ENCODE assay signal across 20 cellular contexts in the genomic region with DNA sequence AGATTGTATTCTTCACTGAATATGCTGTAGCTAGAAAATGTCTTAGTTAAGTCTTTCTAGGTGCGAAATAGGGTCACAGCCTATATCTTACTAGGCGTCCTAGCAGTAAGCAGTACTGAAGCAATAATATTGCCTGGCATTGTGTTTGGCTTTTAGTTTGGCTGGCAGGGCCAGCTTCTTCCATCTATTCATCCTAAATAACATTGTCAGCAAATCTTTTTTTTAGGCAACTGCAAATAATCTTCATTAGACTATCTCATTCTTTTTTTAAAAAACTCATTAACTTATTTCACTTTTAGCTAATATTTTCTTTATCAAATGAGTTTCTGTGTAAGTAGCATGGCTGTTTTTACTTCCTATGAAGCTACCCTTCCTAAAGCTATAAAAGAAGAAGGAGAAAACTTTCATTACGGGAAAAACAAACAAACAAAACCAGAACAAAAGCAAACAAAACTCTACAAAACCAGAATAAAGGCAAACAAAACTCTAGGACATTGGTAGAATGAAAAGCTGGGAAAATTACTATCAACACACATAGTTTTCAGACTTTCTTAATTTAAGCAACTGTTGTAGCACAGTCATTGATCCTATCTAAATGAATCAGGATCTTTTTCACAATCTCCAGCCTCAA.
A peak's percentile ranks its signal among the peaks of the same experiment; 100 is the strongest.
DNase-seq lines count a peak whose midpoint lies in the region; ATAC-seq and TF ChIP-seq lines count a peak whose summit lies in the region.
"Had no signal": no experiment of that assay in that cellular context is flagged by ENCODE, and none has a peak within 500 bp of the region (broad histone marks: within the 10 kb centered on the region; RNA-seq: fewer than 3 reads in every experiment).

No MANE protein-coding gene starts in this region.

- TF ChIP-seq CTCF in 22Rv1 (IDR thresholded peaks at IDR 0.05) = no peak
- no peak for TF ChIP-seq CTCF in PC-3 (conservative IDR thresholded peaks at IDR 0.05; ENCODE audit: low read depth, low read length)
- TF ChIP-seq CTCF in prostate gland (IDR thresholded peaks at IDR 0.05) = no peak

- no peak overlapping the region for H3K4me2 ChIP-seq in PC-3 (ENCODE audit: low read length)

- no peaks in the 10 kb centered on the region for H3K36me3 Mint-ChIP-seq in T-helper 2 cell treated with Interferon-gamma antibody and Interleukin-4, amounts not matched to agents 5 μg/mL and 100 μg/mL, for 36 hours (ENCODE audit: low read depth)

- H3K9me3 ChIP-seq in PC-3 (ENCODE audit: low read length) = no peaks in the 10 kb centered on the region
- no peaks in the 10 kb centered on the region for H3K9me3 ChIP-seq in prostate gland
- H3K9me3 ChIP-seq: BE2C, Caco-2 had no signal

- intact Hi-C loops in PC-3 (cut with micrococcal nuclease) = no loop called here
- intact Hi-C loops in prostate gland (cut with DNase I) = no loop called here

- H3K36me3 ChIP-seq in PC-3 (ENCODE audit: low read depth, low read length) (no peaks in the 10 kb centered on the region), prostate gland (no peaks in the 10 kb centered on the region)
- H3K36me3 ChIP-seq: BE2C had no signal

- no peaks in the 10 kb centered on the region for H3K27me3 Mint-ChIP-seq in stimulated activated naive CD8-positive, alpha-beta T cell treated with anti-CD3 and anti-CD28 coated beads, Interleukin-15, amount 100 ng/mL, for 72 hours
- H3K27me3 Mint-ChIP-seq in T-helper 2 cell treated with Interferon-gamma antibody and Interleukin-4, amounts not matched to agents 5 μg/mL and 100 μg/mL, for 36 hours (ENCODE audit: low read depth) = no peaks in the 10 kb centered on the region
- H3K27me3 Mint-ChIP-seq: CD4-positive, alpha-beta T cell had no signal

- H3K27ac Mint-ChIP-seq in stimulated activated naive CD8-positive, alpha-beta T cell treated with anti-CD3 and anti-CD28 coated beads, Interleukin-15, amount 100 ng/mL, for 72 hours = no peak overlapping the region
- no peak overlapping the region for H3K27ac Mint-ChIP-seq in T-helper 2 cell treated with Interferon-gamma antibody and Interleukin-4, amounts not matched to agents 5 μg/mL and 100 μg/mL, for 36 hours
- H3K27ac Mint-ChIP-seq: CD4-positive, alpha-beta T cell; H9 had no signal

- no peaks in the 10 kb centered on the region for H3F3A ChIP-seq in PC-3 (ENCODE audit: low read length, unreplicated experiment)

- no peaks in the 10 kb centered on the region for H3K4me1 Mint-ChIP-seq in stimulated activated naive CD8-positive, alpha-beta T cell treated with anti-CD3 and anti-CD28 coated beads, Interleukin-15, amount 100 ng/mL, for 72 hours
- no peaks in the 10 kb centered on the region for H3K4me1 Mint-ChIP-seq in T-helper 2 cell treated with Interferon-gamma antibody and Interleukin-4, amounts not matched to agents 5 μg/mL and 100 μg/mL, for 36 hours (ENCODE audit: low read depth)
- H3K4me1 Mint-ChIP-seq: H9 had no signal

- 65% methylated on average over 3 of the region's 3 CpGs for WGBS in prostate gland

- ATAC-seq in PC-3 = no peak; the same call in 1 of the 2 replicates
- ATAC-seq in stimulated activated naive CD8-positive, alpha-beta T cell treated with anti-CD3 and anti-CD28 coated beads, Interleukin-15, amount 100 ng/mL, for 72 hours = no peak
- ATAC-seq: GM12878, K562 had no signal

- H3K4me3 ChIP-seq in PC-3 (ENCODE audit: low read length) = no peak overlapping the region
- no peak overlapping the region for H3K4me3 ChIP-seq in prostate gland
- H3K4me3 ChIP-seq: GM12878, K562 had no signal

- CTCF ChIA-PET in PC-3 (lab: Charles Lee) = interaction anchor here (1.1 kb wide), 1 partner anchor 171 kb away, joined by 4 read pairs; no protein-coding TSS in a partner anchor

- no peak overlapping the region for H2AFZ ChIP-seq in PC-3 (ENCODE audit: low read length)

- H3K27me3 ChIP-seq in PC-3 (ENCODE audit: low read length) (no peaks in the 10 kb centered on the region), prostate gland (replicated peaks; ENCODE audit: insufficient read depth) (no peaks in the 10 kb centered on the region)
- H3K27me3 ChIP-seq: BE2C had no signal

- H3K4me1 ChIP-seq in PC-3 (ENCODE audit: insufficient read depth, low read length) (no peaks in the 10 kb centered on the region), prostate gland (replicated peaks) (peaks cover 3% of the 10 kb centered on the region)
- H3K4me1 ChIP-seq: BE2C, Caco-2 had no signal

- TF ChIP-seq POLR2A in prostate gland (IDR thresholded peaks at IDR 0.05) = no peak

- no TSS peak for BruUV-seq in PC-3 (replicated peaks; lab: Mats Ljungman, UMichigan)

- no peak overlapping the region for H3K4me3 Mint-ChIP-seq in stimulated activated naive CD8-positive, alpha-beta T cell treated with anti-CD3 and anti-CD28 coated beads, Interleukin-15, amount 100 ng/mL, for 72 hours
- H3K4me3 Mint-ChIP-seq in T-helper 2 cell treated with Interferon-gamma antibody and Interleukin-4, amounts not matched to agents 5 μg/mL and 100 μg/mL, for 36 hours = no peak overlapping the region
- H3K4me3 Mint-ChIP-seq: CD4-positive, alpha-beta T cell; H9 had no signal

- H4K20me1 ChIP-seq in PC-3 (ENCODE audit: low read length) = no peaks in the 10 kb centered on the region

- H3K9ac ChIP-seq in PC-3 (ENCODE audit: low read length) = no peak overlapping the region

- DNase-seq in DMS53 treated with DMSO at 0.1 percent for 48 hours (lab: John Stamatoyannopoulos, UW; ENCODE audit: unreplicated experiment) (peak; percentile 35), PC-3 (peak; percentile 16), prostate gland (ENCODE audit: low spot score) (no peak), kidney glomerular epithelial cell (lab: John Stamatoyannopoulos, UW) (no peak)
- no peak for DNase-seq in stimulated activated naive CD8-positive, alpha-beta T cell treated with anti-CD3 and anti-CD28 coated beads, Interleukin-15, amount 100 ng/mL, for 72 hours
- DNase-seq in T-helper 2 cell treated with Interferon-gamma antibody and Interleukin-4, amounts not matched to agents 5 μg/mL and 100 μg/mL, for 36 hours (ENCODE audit: low spot score) = no peak
- DNase-seq: 8988T; ACHN; BE2C; C1 segment of cervical spinal cord; Caco-2; CD4-positive, alpha-beta T cell; DMS153; DND-41; EL; H9; Kasumi-1 had no signal

- peaks cover 0 to 5% of the 10 kb centered on the region in 2 donors for H3K9me3 Mint-ChIP-seq in stimulated activated naive CD8-positive, alpha-beta T cell treated with anti-CD3 and anti-CD28 coated beads, Interleukin-15, amount 100 ng/mL, for 72 hours
- no peaks in the 10 kb centered on the region for H3K9me3 Mint-ChIP-seq in T-helper 2 cell treated with Interferon-gamma antibody and Interleukin-4, amounts not matched to agents 5 μg/mL and 100 μg/mL, for 36 hours
- H3K9me3 Mint-ChIP-seq: CD4-positive, alpha-beta T cell; H9 had no signal

- H3K27ac ChIP-seq in 22Rv1 = peak overlapping the region; percentile 86
- H3K27ac ChIP-seq in PC-3 (ENCODE audit: low read length) = no peak overlapping the region
- peak overlapping the region; percentile 31 to 78 for H3K27ac ChIP-seq in prostate gland

- no peaks in the 10 kb centered on the region for H3K79me2 ChIP-seq in PC-3 (ENCODE audit: low read length)

- POLR2A ChIA-PET in PC-3 (lab: Charles Lee; ENCODE audit: unreplicated experiment) = no interaction called here

- H3K9me2 ChIP-seq in PC-3 (replicated peaks; ENCODE audit: low read length) = no peaks in the 10 kb centered on the region

Comparison
In these comparisons a context has a peak if more than half of its experiments do, and no peak if none do; other contexts are left out.
1. DNase-seq: peak in DMS53 treated with DMSO at 0.1 percent for 48 hours (single experiment) and PC-3 (single experiment); none in prostate gland (single experiment), kidney glomerular epithelial cell (single experiment), stimulated activated naive CD8-positive, alpha-beta T cell treated with anti-CD3 and anti-CD28 coated beads, Interleukin-15, amount 100 ng/mL, for 72 hours (0 of 2) and T-helper 2 cell treated with Interferon-gamma antibody and Interleukin-4, amounts not matched to agents 5 μg/mL and 100 μg/mL, for 36 hours (single experiment).